Comparison of ENCODE assay signal across 13 cellular contexts in genomic region chr22:17829691-17830040, GRCh38. TPM values are rescaled to one million over a fixed set of nuclear protein-coding genes. Genes with fewer than 3 reads are reported as not detected.
DNase-seq lines count a peak whose midpoint lies in the region; ATAC-seq and TF ChIP-seq lines count a peak whose summit lies in the region.
"Had no signal": no experiment of that assay in that cellular context is flagged by ENCODE, and none has a peak within 500 bp of the region (broad histone marks: within the 10 kb centered on the region; RNA-seq: fewer than 3 reads in every experiment).

No MANE protein-coding gene starts in this region.

- no peak for TF ChIP-seq RAD21 in SK-N-SH (IDR thresholded peaks at IDR 0.05; ENCODE audit: low read length)

- H4K20me1 ChIP-seq in SK-N-SH (ENCODE audit: insufficient read depth): no peaks in the 10 kb centered on the region

- H3K4me1 Mint-ChIP-seq in activated B cell treated with CpG ODN at 0.5 μM for 24 hours: peaks cover 7% of the 10 kb centered on the region

- no peak for TF ChIP-seq POLR2A in esophagus muscularis mucosa (IDR thresholded peaks at IDR 0.05; ENCODE audit: low read depth)
- TF ChIP-seq POLR2A in sigmoid colon (IDR thresholded peaks at IDR 0.05): no peak

- no peak overlapping the region for H3K9ac ChIP-seq in SK-N-SH

- no peaks in the 10 kb centered on the region for H3K9me2 ChIP-seq in SK-N-SH

- H3K27ac ChIP-seq in SK-N-SH (ENCODE audit: low read depth in 2 of 2, low read length in 1 of 2) (no peak overlapping the region; a peak in 1 of 4 replicates), esophagus muscularis mucosa (replicated peaks in 1 of 4) (peak overlapping the region; percentile 76 to 88 (median 85)), sigmoid colon (peak overlapping the region; percentile 69 to 85 (median 80))
- H3K27ac ChIP-seq: 22Rv1 had no signal

- no peak overlapping the region for H3K4me3 Mint-ChIP-seq in activated B cell treated with CpG ODN at 0.5 μM for 24 hours
- H3K4me3 Mint-ChIP-seq: activated naive CD4-positive, alpha-beta T cell treated with anti-CD3 and anti-CD28 coated beads for 36 hours; CD4-positive, alpha-beta T cell; immature natural killer cell had no signal

- peaks cover 0 to 9% of the 10 kb centered on the region in 2 experiments; a peak in 1 of 4 replicates for H3K4me1 ChIP-seq in SK-N-SH (ENCODE audit: control insufficient read depth in 1 of 2, insufficient read depth in 2 of 2, low read depth in 1 of 2, low read length in 1 of 2)
- H3K4me1 ChIP-seq in esophagus muscularis mucosa: peaks cover 38 to 49% (median 45%) of the 10 kb centered on the region in 4 donors
- H3K4me1 ChIP-seq in sigmoid colon: peaks cover 0 to 34% (median 28%) of the 10 kb centered on the region in 4 donors

- peaks cover 5% of the 10 kb centered on the region for H3F3A ChIP-seq in SK-N-SH (replicated peaks; ENCODE audit: insufficient read depth)

- no peaks in the 10 kb centered on the region for H3K9me3 Mint-ChIP-seq in activated B cell treated with CpG ODN at 0.5 μM for 24 hours
- H3K9me3 Mint-ChIP-seq: activated naive CD4-positive, alpha-beta T cell treated with anti-CD3 and anti-CD28 coated beads for 36 hours; CD4-positive, alpha-beta T cell; immature natural killer cell had no signal

- H3K4me2 ChIP-seq in SK-N-SH: no peak overlapping the region

- H3K79me2 ChIP-seq in SK-N-SH (ENCODE audit: insufficient read depth): no peaks in the 10 kb centered on the region

- H2AFZ ChIP-seq in SK-N-SH (ENCODE audit: low read depth): no peak overlapping the region

- no peak for TF ChIP-seq EP300 in SK-N-SH (IDR thresholded peaks at IDR 0.05; ENCODE audit: borderline replicate concordance in 1 of 2, low read depth in 1 of 2, low read length in 1 of 2)
- TF ChIP-seq EP300 in esophagus muscularis mucosa (IDR thresholded peaks at IDR 0.05): no peak
- no peak for TF ChIP-seq EP300 in sigmoid colon (IDR thresholded peaks at IDR 0.05)

- CTCF ChIA-PET in SK-N-SH (lab: Yijun Ruan, JAX) (interaction anchor here (0.6 to 7.4 kb wide), 41 partner anchors 8 to 282 kb away, joined by 3 to 186 read pairs (median 6); partner anchors contain the start of genes MICAL3 and PEX26), activated B cell treated with CpG ODN at 0.5 μM for 24 hours (lab: Charles Lee) (interaction anchor here (0.7 to 7.5 kb wide), 17 partner anchors 26 to 253 kb away, joined by 3 to 159 read pairs (median 6); partner anchors contain the start of genes MICAL3 and PEX26)

- H3K36me3 ChIP-seq in SK-N-SH (replicated peaks in 1 of 2; ENCODE audit: control insufficient read depth in 1 of 2, insufficient read depth in 2 of 2, low read length in 1 of 2): peaks cover 6 to 73% of the 10 kb centered on the region in 2 experiments
- peaks cover 0 to 67% (median 49%) of the 10 kb centered on the region in 4 donors for H3K36me3 ChIP-seq in esophagus muscularis mucosa
- H3K36me3 ChIP-seq in sigmoid colon: peaks cover 6 to 60% (median 28%) of the 10 kb centered on the region in 4 donors

- TF ChIP-seq CTCF in SK-N-SH (IDR thresholded peaks at IDR 0.05) (no peak), activated B cell treated with CpG ODN at 0.5 μM for 24 hours (IDR thresholded peaks at IDR 0.05) (no peak), esophagus muscularis mucosa (IDR thresholded peaks at IDR 0.05) (no peak), sigmoid colon (IDR thresholded peaks at IDR 0.05) (no peak)

- no peaks in the 10 kb centered on the region for H3K27me3 Mint-ChIP-seq in activated B cell treated with CpG ODN at 0.5 μM for 24 hours
- H3K27me3 Mint-ChIP-seq: CD4-positive, alpha-beta T cell had no signal

- DNase-seq in SK-N-SH (no peak), activated B cell treated with CpG ODN at 0.5 μM for 24 hours (no peak), esophagus muscularis mucosa (ENCODE audit: extremely low spot score) (no peak), sigmoid colon (no peak), globus pallidus (ENCODE audit: low spot score) (no peak)

- H3K9me3 ChIP-seq in SK-N-SH (no peaks in the 10 kb centered on the region), esophagus muscularis mucosa (no peaks in the 10 kb centered on the region), sigmoid colon (no peaks in the 10 kb centered on the region)
- H3K9me3 ChIP-seq: tibial nerve had no signal

- H3K36me3 Mint-ChIP-seq in activated B cell treated with CpG ODN at 0.5 μM for 24 hours (ENCODE audit: low read depth): peaks cover 87% of the 10 kb centered on the region

- ATAC-seq in SK-N-SH treated with all-trans-retinoic acid at 6 μM for 48 hours (peak; percentile 25), activated B cell treated with CpG ODN at 0.5 μM for 24 hours (ENCODE audit: low read depth) (no peak), HG02763 (IDR thresholded peaks at IDR 0.05; ENCODE audit: unreplicated experiment) (no peak), GM19328 (IDR thresholded peaks at IDR 0.05; ENCODE audit: unreplicated experiment) (no peak)

- POLR2A ChIA-PET in SK-N-SH (lab: Yijun Ruan, JAX) (no interaction called here), activated B cell treated with CpG ODN at 0.5 μM for 24 hours (lab: Charles Lee) (interaction anchor here (0.7 to 1.7 kb wide), 3 partner anchors 49 to 246 kb away, joined by 3 to 11 read pairs (median 3); no protein-coding TSS in a partner anchor)

- H3K4me3 ChIP-seq in SK-N-SH (ENCODE audit: low read depth in 2 of 2, low read length in 1 of 2): peak overlapping the region in 1 of 2 experiments; percentile 17; a peak in 1 of 4 replicates
- H3K4me3 ChIP-seq in esophagus muscularis mucosa: no peak overlapping the region
- no peak overlapping the region for H3K4me3 ChIP-seq in sigmoid colon
- H3K4me3 ChIP-seq: tibial nerve had no signal

- WGBS in SK-N-SH (ENCODE audit: low lambda C conversion rate): 84% methylated on average over 5 of the region's 5 CpGs
- 85% methylated on average over 4 of the region's 5 CpGs for WGBS in esophagus muscularis mucosa
- WGBS in sigmoid colon, 2 donors: 79 to 81% methylated on average over 5 of the region's 5 CpGs

- no peaks in the 10 kb centered on the region for H3K27me3 ChIP-seq in SK-N-SH (ENCODE audit: insufficient read depth)
- H3K27me3 ChIP-seq in esophagus muscularis mucosa: no peaks in the 10 kb centered on the region
- no peaks in the 10 kb centered on the region for H3K27me3 ChIP-seq in sigmoid colon
- H3K27me3 ChIP-seq: tibial nerve had no signal

- peak overlapping the region; percentile 27 for H3K27ac Mint-ChIP-seq in activated B cell treated with CpG ODN at 0.5 μM for 24 hours
- H3K27ac Mint-ChIP-seq: activated naive CD4-positive, alpha-beta T cell treated with anti-CD3 and anti-CD28 coated beads for 36 hours; CD4-positive, alpha-beta T cell had no signal

- intact Hi-C loops in activated B cell treated with CpG ODN at 0.5 μM for 24 hours (cut with micrococcal nuclease) (loop anchor here (1.0 to 10.0 kb wide), 4 partner anchors 87 to 275 kb away; partner anchors contain the start of gene MICAL3), esophagus muscularis mucosa (cut with DNase I) (loop anchor here (2.0 to 5.0 kb wide), 4 partner anchors 65 to 245 kb away; partner anchors contain the start of gene MICAL3), sigmoid colon (cut with DNase I) (loop anchor here (1.0 to 2.0 kb wide), 3 partner anchors 61 to 247 kb away; no protein-coding TSS in a partner anchor)

TF ChIP-seq in SK-N-SH treated with all-trans-retinoic acid at 6 μM for 48 hours, 23 proteins besides CTCF, POLR2A, EP300 and RAD21 (continues in another document):
- TF ChIP-seq, protein P1, sequence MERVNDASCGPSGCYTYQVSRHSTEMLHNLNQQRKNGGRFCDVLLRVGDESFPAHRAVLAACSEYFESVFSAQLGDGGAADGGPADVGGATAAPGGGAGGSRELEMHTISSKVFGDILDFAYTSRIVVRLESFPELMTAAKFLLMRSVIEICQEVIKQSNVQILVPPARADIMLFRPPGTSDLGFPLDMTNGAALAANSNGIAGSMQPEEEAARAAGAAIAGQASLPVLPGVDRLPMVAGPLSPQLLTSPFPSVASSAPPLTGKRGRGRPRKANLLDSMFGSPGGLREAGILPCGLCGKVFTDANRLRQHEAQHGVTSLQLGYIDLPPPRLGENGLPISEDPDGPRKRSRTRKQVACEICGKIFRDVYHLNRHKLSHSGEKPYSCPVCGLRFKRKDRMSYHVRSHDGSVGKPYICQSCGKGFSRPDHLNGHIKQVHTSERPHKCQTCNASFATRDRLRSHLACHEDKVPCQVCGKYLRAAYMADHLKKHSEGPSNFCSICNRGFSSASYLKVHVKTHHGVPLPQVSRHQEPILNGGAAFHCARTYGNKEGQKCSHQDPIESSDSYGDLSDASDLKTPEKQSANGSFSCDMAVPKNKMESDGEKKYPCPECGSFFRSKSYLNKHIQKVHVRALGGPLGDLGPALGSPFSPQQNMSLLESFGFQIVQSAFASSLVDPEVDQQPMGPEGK (CRISPR knock-in tag; IDR thresholded peaks at IDR 0.05; ENCODE audit: borderline replicate concordance): no peak
- TF ChIP-seq ARNTL (CRISPR knock-in tag; IDR thresholded peaks at IDR 0.05; ENCODE audit: borderline replicate concordance, low read depth): no peak
- TF ChIP-seq TOX (CRISPR knock-in tag; IDR thresholded peaks at IDR 0.05; ENCODE audit: borderline replicate concordance): no peak

TF ChIP-seq in SK-N-SH, 30 proteins besides CTCF, POLR2A, EP300 and RAD21 (continues in another document):
- TF ChIP-seq FOXM1 (IDR thresholded peaks at IDR 0.05; ENCODE audit: low read depth) (no peak), GATA2 (CRISPR knock-in tag; IDR thresholded peaks at IDR 0.05) (no peak), ELF1 (IDR thresholded peaks at IDR 0.05) (no peak), TEAD4 (IDR thresholded peaks at IDR 0.05; ENCODE audit: borderline replicate concordance, insufficient read depth) (no peak), TAF1 (IDR thresholded peaks at IDR 0.05; ENCODE audit: borderline replicate concordance, low read depth, low read length) (no peak), SMC3 (IDR thresholded peaks at IDR 0.05; ENCODE audit: low read depth, low read length) (no peak), MXI1 (IDR thresholded peaks at IDR 0.05; ENCODE audit: low read depth, low read length) (no peak), NRF1 (IDR thresholded peaks at IDR 0.05; ENCODE audit: low read depth, low read length) (no peak)

RNA-seq across cellular contexts. Expression of gene BID, which starts 55.4 kb away (rescaled TPM):
- 109 and 139 TPM in 2 replicates for polyA plus RNA-seq in SK-N-SH (2012; rRNA removed)
- 74.7 and 105 TPM in 2 replicates for polyA plus RNA-seq in SK-N-SH (2012; cell fraction: cytosol; rRNA removed)
- 86.6 and 146 TPM in 2 replicates for polyA plus RNA-seq in SK-N-SH (2012; cell fraction: nucleus; rRNA removed)
- 78.9 and 81.4 TPM in 2 replicates for total RNA-seq in activated B cell treated with CpG ODN at 0.5 μM for 24 hours
- total RNA-seq in esophagus muscularis mucosa: 10 to 100 TPM; 12.9 to 48.3 (median 26.3) TPM
- total RNA-seq in sigmoid colon: 10 to 100 TPM in 3 of 4 donors, 1 to 10 TPM in 1; 9.7 to 28.2 (median 15.1) TPM
- polyA plus RNA-seq in sigmoid colon: 10 to 100 TPM; 24.6 to 72.1 (median 31.9) TPM

Comparison
In these comparisons a context has a peak if more than half of its experiments do, and no peak if none do; other contexts are left out.
1. H3K27ac ChIP-seq: peak in esophagus muscularis mucosa (4 of 4) and sigmoid colon (4 of 4); none in SK-N-SH (0 of 2).